8 cellular contexts compared by ENCODE assay signal in genomic region chr1:150567341-150567716, GRCh38. TPM values are rescaled to one million over a fixed set of nuclear protein-coding genes. Genes with fewer than 3 reads are reported as not detected.
DNase-seq lines count a peak whose midpoint lies in the region; ATAC-seq and TF ChIP-seq lines count a peak whose summit lies in the region.

No MANE protein-coding gene starts in this region.

- H3K27me3 Mint-ChIP-seq in CD8-positive, alpha-beta memory T cell, result no peaks in the 10 kb centered on the region

- no peak for TF ChIP-seq CTCF in upper lobe of right lung (IDR thresholded peaks at IDR 0.05)

- H3K4me1 Mint-ChIP-seq in CD8-positive, alpha-beta memory T cell, result peaks cover 81 to 96% (median 88%) of the 10 kb centered on the region in 3 donors

- CTCF ChIA-PET in CD8-positive, alpha-beta memory T cell (lab: Charles Lee), result interaction anchor here (1.3 to 5.1 kb wide), 3 partner anchors 10 to 55 kb away, joined by 4 to 57 read pairs (median 11); partner anchors contain the start of gene MCL1

- no peaks in the 10 kb centered on the region for H3K9me3 Mint-ChIP-seq in CD8-positive, alpha-beta memory T cell

- peaks cover 95% of the 10 kb centered on the region for H3K4me1 ChIP-seq in CD8-positive, alpha-beta memory T cell (ENCODE audit: insufficient read depth, low read length)
- H3K4me1 ChIP-seq in muscle layer of colon (ENCODE audit: insufficient read depth, low read length) (peaks cover 80% of the 10 kb centered on the region), upper lobe of right lung (peaks cover 98% of the 10 kb centered on the region)

- DNase-seq in CD8-positive, alpha-beta memory T cell, result peak in 3 of 5 donors; percentile 75 to 83 (median 78)
- DNase-seq in UCSD-AML1 (lab: John Stamatoyannopoulos, UW; ENCODE audit: unreplicated experiment) (peak; percentile 31), upper lobe of right lung (peak; percentile 69), iPS-NIHi11 (ENCODE audit: low spot score) (no peak)

- peak overlapping the region; percentile 49 for H3K27ac ChIP-seq in CD8-positive, alpha-beta memory T cell (ENCODE audit: low read depth, low read length)
- H3K27ac ChIP-seq in cingulate gyrus (ENCODE audit: low read depth, low read length), result peak overlapping the region; percentile 90
- peak overlapping the region; percentile 87 for H3K27ac ChIP-seq in muscle layer of colon (ENCODE audit: low read depth, low read length)
- H3K27ac ChIP-seq in upper lobe of right lung, result peak overlapping the region; percentile 100

- H3K4me3 ChIP-seq in CD8-positive, alpha-beta memory T cell (ENCODE audit: low read length), result peak overlapping the region; percentile 59
- peak overlapping the region in 1 of 2 donors; percentile 51 for H3K4me3 ChIP-seq in muscle layer of colon (ENCODE audit: low read depth in 1 of 2, low read length in 2 of 2)
- peak overlapping the region; percentile 50 for H3K4me3 ChIP-seq in upper lobe of right lung

- H3K36me3 Mint-ChIP-seq in CD8-positive, alpha-beta memory T cell, result peaks cover 1 to 36% (median 6%) of the 10 kb centered on the region in 3 donors

- peak overlapping the region; percentile 78 to 100 (median 88) for H3K4me3 Mint-ChIP-seq in CD8-positive, alpha-beta memory T cell

- intact Hi-C loops in upper lobe of right lung (cut with DNase I), result no loop called here

- peaks cover 3% of the 10 kb centered on the region for H3K36me3 ChIP-seq in CD8-positive, alpha-beta memory T cell (ENCODE audit: insufficient read depth, low read length)
- H3K36me3 ChIP-seq in muscle layer of colon (ENCODE audit: insufficient read depth, low read length) (peaks cover 4% of the 10 kb centered on the region), upper lobe of right lung (peaks cover 26% of the 10 kb centered on the region)

- H3K9ac ChIP-seq in muscle layer of colon (ENCODE audit: low read length), result peak overlapping the region; percentile 47

- peak overlapping the region; percentile 90 to 98 (median 96) for H3K27ac Mint-ChIP-seq in CD8-positive, alpha-beta memory T cell

- no peaks in the 10 kb centered on the region for H3K9me3 ChIP-seq in CD8-positive, alpha-beta memory T cell (ENCODE audit: low read length)
- H3K9me3 ChIP-seq in muscle layer of colon (ENCODE audit: low read length) (no peaks in the 10 kb centered on the region), upper lobe of right lung (no peaks in the 10 kb centered on the region)

- ATAC-seq in HG02798 (IDR thresholded peaks at IDR 0.05; ENCODE audit: poor library complexity, unreplicated experiment), result peak; percentile 27
- peak; percentile 8 for ATAC-seq in upper lobe of right lung
- no peak for ATAC-seq in GM18520 (IDR thresholded peaks at IDR 0.05; ENCODE audit: unreplicated experiment)

- POLR2A ChIA-PET in CD8-positive, alpha-beta memory T cell (lab: Charles Lee), result interaction anchor here (0.6 to 11.0 kb wide), 5 partner anchors 9 to 420 kb away, joined by 3 to 486 read pairs (median 4); partner anchors contain the start of genes ADAMTSL4 and MCL1

- no peaks in the 10 kb centered on the region for H3K27me3 ChIP-seq in CD8-positive, alpha-beta memory T cell (ENCODE audit: insufficient read depth, low read length, poor library complexity, severe bottlenecking)
- no peaks in the 10 kb centered on the region for H3K27me3 ChIP-seq in muscle layer of colon (ENCODE audit: control insufficient read depth in 1 of 2, insufficient read depth in 2 of 2, low read length in 2 of 2)
- H3K27me3 ChIP-seq in upper lobe of right lung, result no peaks in the 10 kb centered on the region

RNA-seq across cellular contexts. Expression of gene MCL1, which starts 12.1 kb away (rescaled TPM):
- 100 to 1,000 TPM; 211 to 216 TPM for total RNA-seq in CD8-positive, alpha-beta memory T cell
- 168 TPM for polyA plus RNA-seq in CD8-positive, alpha-beta memory T cell
- total RNA-seq in upper lobe of right lung, result 325 TPM

RNA-seq across cellular contexts. Expression of gene ADAMTSL4, which starts 18.1 kb away (rescaled TPM):
- total RNA-seq in CD8-positive, alpha-beta memory T cell, result under 1 TPM; 0.22 to 0.31 TPM
- polyA plus RNA-seq in CD8-positive, alpha-beta memory T cell, result not detected
- 99.2 TPM for total RNA-seq in upper lobe of right lung

RNA-seq across cellular contexts. Expression of gene FALEC, which starts 51.8 kb away (rescaled TPM):
- not detected for total RNA-seq in CD8-positive, alpha-beta memory T cell
- polyA plus RNA-seq in CD8-positive, alpha-beta memory T cell, result not detected
- total RNA-seq in upper lobe of right lung, result 1.0 TPM

RNA-seq across cellular contexts. Expression of gene ECM1, which starts 59.4 kb away (rescaled TPM):
- 1 to 10 TPM; 1.3 to 1.5 TPM for total RNA-seq in CD8-positive, alpha-beta memory T cell
- 0.09 TPM for polyA plus RNA-seq in CD8-positive, alpha-beta memory T cell
- 15.5 TPM for total RNA-seq in upper lobe of right lung

Comparison
In these comparisons a context has a peak if more than half of its experiments do, and no peak if none do; other contexts are left out.
1. H3K27ac ChIP-seq: peak in every context shown above with its lines; median percentile 100 in upper lobe of right lung; 90 in cingulate gyrus; 87 in muscle layer of colon; 49 in CD8-positive, alpha-beta memory T cell.
2. RNA of gene ADAMTSL4, which starts 18.1 kb away (total RNA-seq): 99.2 TPM in upper lobe of right lung (single experiment); 0.22 to 0.31 TPM in CD8-positive, alpha-beta memory T cell; every median in the first group is over 10 times any median in the second.